In genomic region chr9:77598510-77598909, GRCh38 we compare ENCODE assay signal across 9 cellular contexts. TPM values are rescaled to one million over a fixed set of nuclear protein-coding genes. Genes with fewer than 3 reads are reported as not detected.
A peak's percentile ranks its signal among the peaks of the same experiment; 100 is the strongest.
DNase-seq lines count a peak whose midpoint lies in the region; ATAC-seq and TF ChIP-seq lines count a peak whose summit lies in the region.
"Had no signal": no experiment of that assay in that cellular context is flagged by ENCODE, and none has a peak within 500 bp of the region (broad histone marks: within the 10 kb centered on the region; RNA-seq: fewer than 3 reads in every experiment).

No MANE protein-coding gene starts in this region.

- ATAC-seq in SK-N-SH treated with all-trans-retinoic acid at 6 μM for 48 hours, result peak; percentile 62
- ATAC-seq: T-helper 17 cell had no signal

- intact Hi-C loops in left ventricle myocardium inferior (cut with micrococcal nuclease), result loop anchor here (5.0 to 10.0 kb wide), 2 partner anchors 46 to 81 kb away; partner anchors contain the start of gene GNA14

- no peak overlapping the region for H3K4me3 ChIP-seq in left ventricle myocardium inferior
- no peak overlapping the region for H3K4me3 ChIP-seq in subcutaneous abdominal adipose tissue (ENCODE audit: low read depth in 1 of 5, low read length in 5 of 5)
- H3K4me3 ChIP-seq in H7 (ENCODE audit: insufficient read depth, low read depth, low read length), result no peak overlapping the region

- H3K36me3 ChIP-seq in left ventricle myocardium inferior, result no peaks in the 10 kb centered on the region
- no peaks in the 10 kb centered on the region for H3K36me3 ChIP-seq in subcutaneous abdominal adipose tissue (ENCODE audit: control insufficient read depth in 5 of 5, insufficient read depth in 5 of 5, low read length in 5 of 5)
- no peaks in the 10 kb centered on the region for H3K36me3 ChIP-seq in H7 (replicated peaks; ENCODE audit: control insufficient read depth, insufficient read depth, low read length)

- no peak overlapping the region for H3K9ac ChIP-seq in subcutaneous abdominal adipose tissue (ENCODE audit: low read length in 5 of 5)

- DNase-seq in NCI-H1105 (lab: John Stamatoyannopoulos, UW), result peak; percentile 50
- DNase-seq in left ventricle myocardium inferior, result peak; percentile 17
- DNase-seq in H7, result no peak
- DNase-seq in GM13976 (ENCODE audit: low spot score), result no peak
- DNase-seq in LoVo (ENCODE audit: low spot score), result no peak
- DNase-seq: NCI-H187 treated with DMSO at 0.1 percent for 48 hours, T-helper 17 cell had no signal

- in situ Hi-C loops in GM13976 (cut with MboI; ENCODE audit: low sequenced_read_pairs, unreplicated experiment), result no loop called here

- peaks cover 57% of the 10 kb centered on the region for H3K4me1 ChIP-seq in left ventricle myocardium inferior
- H3K4me1 ChIP-seq in subcutaneous abdominal adipose tissue (ENCODE audit: control insufficient read depth in 5 of 5, insufficient read depth in 5 of 5, low read length in 5 of 5), result peaks cover 6 to 44% (median 27%) of the 10 kb centered on the region in 5 donors

- H3K27ac ChIP-seq in left ventricle myocardium inferior (replicated peaks) (peak overlapping the region; percentile 77), subcutaneous abdominal adipose tissue (ENCODE audit: low read depth, low read length) (peak overlapping the region; percentile 73)

- no peaks in the 10 kb centered on the region for H3K27me3 ChIP-seq in left ventricle myocardium inferior (ENCODE audit: low read depth)
- no peaks in the 10 kb centered on the region for H3K27me3 ChIP-seq in subcutaneous abdominal adipose tissue (ENCODE audit: control insufficient read depth in 5 of 5, insufficient read depth in 4 of 5, low read length in 5 of 5)
- no peaks in the 10 kb centered on the region for H3K27me3 ChIP-seq in H7 (ENCODE audit: control insufficient read depth, insufficient read depth, low read length)

- TF ChIP-seq CTCF in left ventricle myocardium inferior (IDR thresholded peaks at IDR 0.05; ENCODE audit: borderline replicate concordance) (no peak), GM13976 (IDR thresholded peaks at IDR 0.05; ENCODE audit: borderline replicate concordance, control extremely low read depth, extremely low read depth, insufficient read depth, missing control alignments) (no peak)

- H3K9me3 ChIP-seq in left ventricle myocardium inferior (replicated peaks) (no peaks in the 10 kb centered on the region), subcutaneous abdominal adipose tissue (ENCODE audit: control insufficient read depth in 5 of 5, low read length in 5 of 5) (no peaks in the 10 kb centered on the region)

TF ChIP-seq in SK-N-SH treated with all-trans-retinoic acid at 6 μM for 48 hours, 23 proteins besides CTCF, POLR2A, EP300 and RAD21:
- TF ChIP-seq ZC3H10 (CRISPR knock-in tag; IDR thresholded peaks at IDR 0.05), result no peak
- no peak for TF ChIP-seq GLIS3 (CRISPR knock-in tag; IDR thresholded peaks at IDR 0.05)
- TF ChIP-seq RARB (CRISPR knock-in tag; IDR thresholded peaks at IDR 0.05), result no peak
- no peak for TF ChIP-seq ISL1 (CRISPR knock-in tag; IDR thresholded peaks at IDR 0.05)
- no peak for TF ChIP-seq ZNF565 (CRISPR knock-in tag; conservative IDR thresholded peaks at IDR 0.05; ENCODE audit: low read depth)
- no peak for TF ChIP-seq CSDC2 (CRISPR knock-in tag; IDR thresholded peaks at IDR 0.05)
- no peak for TF ChIP-seq BACH2 (CRISPR knock-in tag; IDR thresholded peaks at IDR 0.05; ENCODE audit: borderline replicate concordance)
- TF ChIP-seq ZNF8 (CRISPR knock-in tag; IDR thresholded peaks at IDR 0.05), result no peak
- TF ChIP-seq, protein P1, sequence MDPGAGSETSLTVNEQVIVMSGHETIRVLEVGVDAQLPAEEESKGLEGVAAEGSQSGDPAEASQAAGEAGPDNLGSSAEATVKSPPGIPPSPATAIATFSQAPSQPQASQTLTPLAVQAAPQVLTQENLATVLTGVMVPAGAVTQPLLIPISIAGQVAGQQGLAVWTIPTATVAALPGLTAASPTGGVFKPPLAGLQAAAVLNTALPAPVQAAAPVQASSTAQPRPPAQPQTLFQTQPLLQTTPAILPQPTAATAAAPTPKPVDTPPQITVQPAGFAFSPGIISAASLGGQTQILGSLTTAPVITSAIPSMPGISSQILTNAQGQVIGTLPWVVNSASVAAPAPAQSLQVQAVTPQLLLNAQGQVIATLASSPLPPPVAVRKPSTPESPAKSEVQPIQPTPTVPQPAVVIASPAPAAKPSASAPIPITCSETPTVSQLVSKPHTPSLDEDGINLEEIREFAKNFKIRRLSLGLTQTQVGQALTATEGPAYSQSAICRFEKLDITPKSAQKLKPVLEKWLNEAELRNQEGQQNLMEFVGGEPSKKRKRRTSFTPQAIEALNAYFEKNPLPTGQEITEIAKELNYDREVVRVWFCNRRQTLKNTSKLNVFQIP (CRISPR knock-in tag; IDR thresholded peaks at IDR 0.05; ENCODE audit: borderline replicate concordance, low read depth), result no peak

RNA-seq across cellular contexts. Expression of gene GNA14, which starts 49.6 kb away (rescaled TPM):
- total RNA-seq in left ventricle myocardium inferior, result 2.2 TPM
- total RNA-seq in H7 (2014; rRNA removed; shearing (Covaris generic)), result 5.5 and 7.1 TPM in 2 replicates
- total RNA-seq: T-helper 17 cell had no signal

Comparison
In these comparisons a context has a peak if more than half of its experiments do, and no peak if none do; other contexts are left out.
1. DNase-seq: peak in NCI-H1105 (single experiment) and left ventricle myocardium inferior (single experiment); none in H7 (single experiment), GM13976 (single experiment) and LoVo (single experiment).